Comparison of ENCODE assay signal across 4 cellular contexts in the genomic region with DNA sequence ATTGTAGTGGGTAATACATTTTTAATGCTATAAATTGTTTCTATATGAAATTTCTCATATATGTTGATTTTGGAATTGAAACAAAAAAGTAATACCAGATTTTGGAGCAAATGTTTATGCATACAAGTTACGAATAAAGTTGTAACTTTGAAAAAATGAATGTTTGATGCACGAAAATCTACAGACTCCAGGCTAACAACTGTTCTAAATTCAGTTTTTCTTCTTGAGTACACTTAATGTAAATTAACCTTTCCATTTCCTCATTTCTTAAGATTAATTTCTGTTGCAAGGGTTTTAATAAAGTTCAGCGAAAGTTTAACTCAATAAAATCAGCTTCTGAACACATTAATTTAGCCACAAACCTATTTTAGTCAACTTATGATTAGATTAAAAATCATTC.
TF ChIP-seq lines count a peak whose summit lies in the region.

No MANE protein-coding gene starts in this region.

TF ChIP-seq in SK-N-SH treated with all-trans-retinoic acid at 6 μM for 48 hours, 23 proteins besides CTCF, POLR2A, EP300 and RAD21 (continues in another document):
- TF ChIP-seq ZNF8 (CRISPR knock-in tag; IDR thresholded peaks at IDR 0.05) = peak; percentile 49; the same call in 1 of the 2 replicates
- no peak for TF ChIP-seq OSR1 (CRISPR knock-in tag; IDR thresholded peaks at IDR 0.05)
- TF ChIP-seq ZFP3 (CRISPR knock-in tag; IDR thresholded peaks at IDR 0.05) = peak; percentile 60; the same call in 1 of the 2 replicates
- no peak for TF ChIP-seq ARNTL (CRISPR knock-in tag; IDR thresholded peaks at IDR 0.05; ENCODE audit: borderline replicate concordance, low read depth)
- 0 out of 2 replicates have a peak, but pooled peaks have one; percentile 61 for TF ChIP-seq ESRRG (CRISPR knock-in tag; IDR thresholded peaks at IDR 0.05)
- TF ChIP-seq, protein P1, sequence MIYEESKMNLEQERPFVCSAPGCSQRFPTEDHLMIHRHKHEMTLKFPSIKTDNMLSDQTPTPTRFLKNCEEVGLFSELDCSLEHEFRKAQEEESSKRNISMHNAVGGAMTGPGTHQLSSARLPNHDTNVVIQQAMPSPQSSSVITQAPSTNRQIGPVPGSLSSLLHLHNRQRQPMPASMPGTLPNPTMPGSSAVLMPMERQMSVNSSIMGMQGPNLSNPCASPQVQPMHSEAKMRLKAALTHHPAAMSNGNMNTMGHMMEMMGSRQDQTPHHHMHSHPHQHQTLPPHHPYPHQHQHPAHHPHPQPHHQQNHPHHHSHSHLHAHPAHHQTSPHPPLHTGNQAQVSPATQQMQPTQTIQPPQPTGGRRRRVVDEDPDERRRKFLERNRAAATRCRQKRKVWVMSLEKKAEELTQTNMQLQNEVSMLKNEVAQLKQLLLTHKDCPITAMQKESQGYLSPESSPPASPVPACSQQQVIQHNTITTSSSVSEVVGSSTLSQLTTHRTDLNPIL (CRISPR knock-in tag; IDR thresholded peaks at IDR 0.05; ENCODE audit: low read depth) = peak; percentile 75
- TF ChIP-seq, protein P2, sequence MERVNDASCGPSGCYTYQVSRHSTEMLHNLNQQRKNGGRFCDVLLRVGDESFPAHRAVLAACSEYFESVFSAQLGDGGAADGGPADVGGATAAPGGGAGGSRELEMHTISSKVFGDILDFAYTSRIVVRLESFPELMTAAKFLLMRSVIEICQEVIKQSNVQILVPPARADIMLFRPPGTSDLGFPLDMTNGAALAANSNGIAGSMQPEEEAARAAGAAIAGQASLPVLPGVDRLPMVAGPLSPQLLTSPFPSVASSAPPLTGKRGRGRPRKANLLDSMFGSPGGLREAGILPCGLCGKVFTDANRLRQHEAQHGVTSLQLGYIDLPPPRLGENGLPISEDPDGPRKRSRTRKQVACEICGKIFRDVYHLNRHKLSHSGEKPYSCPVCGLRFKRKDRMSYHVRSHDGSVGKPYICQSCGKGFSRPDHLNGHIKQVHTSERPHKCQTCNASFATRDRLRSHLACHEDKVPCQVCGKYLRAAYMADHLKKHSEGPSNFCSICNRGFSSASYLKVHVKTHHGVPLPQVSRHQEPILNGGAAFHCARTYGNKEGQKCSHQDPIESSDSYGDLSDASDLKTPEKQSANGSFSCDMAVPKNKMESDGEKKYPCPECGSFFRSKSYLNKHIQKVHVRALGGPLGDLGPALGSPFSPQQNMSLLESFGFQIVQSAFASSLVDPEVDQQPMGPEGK (CRISPR knock-in tag; IDR thresholded peaks at IDR 0.05; ENCODE audit: borderline replicate concordance) = peak; percentile 97
- TF ChIP-seq PPARA (CRISPR knock-in tag; IDR thresholded peaks at IDR 0.05; ENCODE audit: borderline replicate concordance) = no peak
- peak; percentile 97 for TF ChIP-seq GLIS3 (CRISPR knock-in tag; IDR thresholded peaks at IDR 0.05)

TF ChIP-seq in SK-N-SH, 30 proteins besides CTCF, POLR2A, EP300 and RAD21:
- no peak for TF ChIP-seq RCOR1 (IDR thresholded peaks at IDR 0.05; ENCODE audit: low read length)
- TF ChIP-seq, protein P3, sequence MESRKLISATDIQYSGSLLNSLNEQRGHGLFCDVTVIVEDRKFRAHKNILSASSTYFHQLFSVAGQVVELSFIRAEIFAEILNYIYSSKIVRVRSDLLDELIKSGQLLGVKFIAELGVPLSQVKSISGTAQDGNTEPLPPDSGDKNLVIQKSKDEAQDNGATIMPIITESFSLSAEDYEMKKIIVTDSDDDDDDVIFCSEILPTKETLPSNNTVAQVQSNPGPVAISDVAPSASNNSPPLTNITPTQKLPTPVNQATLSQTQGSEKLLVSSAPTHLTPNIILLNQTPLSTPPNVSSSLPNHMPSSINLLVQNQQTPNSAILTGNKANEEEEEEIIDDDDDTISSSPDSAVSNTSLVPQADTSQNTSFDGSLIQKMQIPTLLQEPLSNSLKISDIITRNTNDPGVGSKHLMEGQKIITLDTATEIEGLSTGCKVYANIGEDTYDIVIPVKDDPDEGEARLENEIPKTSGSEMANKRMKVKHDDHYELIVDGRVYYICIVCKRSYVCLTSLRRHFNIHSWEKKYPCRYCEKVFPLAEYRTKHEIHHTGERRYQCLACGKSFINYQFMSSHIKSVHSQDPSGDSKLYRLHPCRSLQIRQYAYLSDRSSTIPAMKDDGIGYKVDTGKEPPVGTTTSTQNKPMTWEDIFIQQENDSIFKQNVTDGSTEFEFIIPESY (IDR thresholded peaks at IDR 0.05; ENCODE audit: borderline replicate concordance, low read depth) = no peak
- no peak for TF ChIP-seq RFX5 (IDR thresholded peaks at IDR 0.05; ENCODE audit: low read length)
- TF ChIP-seq JUND (IDR thresholded peaks at IDR 0.05) = no peak
- no peak for TF ChIP-seq FOXM1 (IDR thresholded peaks at IDR 0.05; ENCODE audit: low read depth)
- TF ChIP-seq, protein P4, sequence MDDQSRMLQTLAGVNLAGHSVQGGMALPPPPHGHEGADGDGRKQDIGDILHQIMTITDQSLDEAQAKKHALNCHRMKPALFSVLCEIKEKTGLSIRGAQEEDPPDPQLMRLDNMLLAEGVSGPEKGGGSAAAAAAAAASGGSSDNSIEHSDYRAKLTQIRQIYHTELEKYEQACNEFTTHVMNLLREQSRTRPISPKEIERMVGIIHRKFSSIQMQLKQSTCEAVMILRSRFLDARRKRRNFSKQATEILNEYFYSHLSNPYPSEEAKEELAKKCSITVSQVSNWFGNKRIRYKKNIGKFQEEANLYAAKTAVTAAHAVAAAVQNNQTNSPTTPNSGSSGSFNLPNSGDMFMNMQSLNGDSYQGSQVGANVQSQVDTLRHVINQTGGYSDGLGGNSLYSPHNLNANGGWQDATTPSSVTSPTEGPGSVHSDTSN (IDR thresholded peaks at IDR 0.05) = no peak
- TF ChIP-seq TAF1 (IDR thresholded peaks at IDR 0.05; ENCODE audit: borderline replicate concordance, low read depth, low read length) = no peak
- no peak for TF ChIP-seq TEAD4 (IDR thresholded peaks at IDR 0.05; ENCODE audit: borderline replicate concordance, insufficient read depth)
- no peak for TF ChIP-seq GABPA (IDR thresholded peaks at IDR 0.05; ENCODE audit: low read depth)
- TF ChIP-seq SIN3A (IDR thresholded peaks at IDR 0.05; ENCODE audit: borderline replicate concordance, low read depth, low read length) = no peak
- no peak for TF ChIP-seq GATA2 (CRISPR knock-in tag; IDR thresholded peaks at IDR 0.05)

TF ChIP-seq in HEK293, 187 proteins besides CTCF, POLR2A, EP300 and RAD21 (continues in another document):
- TF ChIP-seq, protein P5, sequence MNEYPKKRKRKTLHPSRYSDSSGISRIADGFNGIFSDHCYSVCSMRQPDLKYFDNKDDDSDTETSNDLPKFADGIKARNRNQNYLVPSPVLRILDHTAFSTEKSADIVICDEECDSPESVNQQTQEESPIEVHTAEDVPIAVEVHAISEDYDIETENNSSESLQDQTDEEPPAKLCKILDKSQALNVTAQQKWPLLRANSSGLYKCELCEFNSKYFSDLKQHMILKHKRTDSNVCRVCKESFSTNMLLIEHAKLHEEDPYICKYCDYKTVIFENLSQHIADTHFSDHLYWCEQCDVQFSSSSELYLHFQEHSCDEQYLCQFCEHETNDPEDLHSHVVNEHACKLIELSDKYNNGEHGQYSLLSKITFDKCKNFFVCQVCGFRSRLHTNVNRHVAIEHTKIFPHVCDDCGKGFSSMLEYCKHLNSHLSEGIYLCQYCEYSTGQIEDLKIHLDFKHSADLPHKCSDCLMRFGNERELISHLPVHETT (tag by site-specific recombination; IDR thresholded peaks at IDR 0.05) = no peak
- TF ChIP-seq, protein P6, sequence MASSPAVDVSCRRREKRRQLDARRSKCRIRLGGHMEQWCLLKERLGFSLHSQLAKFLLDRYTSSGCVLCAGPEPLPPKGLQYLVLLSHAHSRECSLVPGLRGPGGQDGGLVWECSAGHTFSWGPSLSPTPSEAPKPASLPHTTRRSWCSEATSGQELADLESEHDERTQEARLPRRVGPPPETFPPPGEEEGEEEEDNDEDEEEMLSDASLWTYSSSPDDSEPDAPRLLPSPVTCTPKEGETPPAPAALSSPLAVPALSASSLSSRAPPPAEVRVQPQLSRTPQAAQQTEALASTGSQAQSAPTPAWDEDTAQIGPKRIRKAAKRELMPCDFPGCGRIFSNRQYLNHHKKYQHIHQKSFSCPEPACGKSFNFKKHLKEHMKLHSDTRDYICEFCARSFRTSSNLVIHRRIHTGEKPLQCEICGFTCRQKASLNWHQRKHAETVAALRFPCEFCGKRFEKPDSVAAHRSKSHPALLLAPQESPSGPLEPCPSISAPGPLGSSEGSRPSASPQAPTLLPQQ (tag by site-specific recombination; IDR thresholded peaks at IDR 0.05) = no peak
- TF ChIP-seq, protein P7, sequence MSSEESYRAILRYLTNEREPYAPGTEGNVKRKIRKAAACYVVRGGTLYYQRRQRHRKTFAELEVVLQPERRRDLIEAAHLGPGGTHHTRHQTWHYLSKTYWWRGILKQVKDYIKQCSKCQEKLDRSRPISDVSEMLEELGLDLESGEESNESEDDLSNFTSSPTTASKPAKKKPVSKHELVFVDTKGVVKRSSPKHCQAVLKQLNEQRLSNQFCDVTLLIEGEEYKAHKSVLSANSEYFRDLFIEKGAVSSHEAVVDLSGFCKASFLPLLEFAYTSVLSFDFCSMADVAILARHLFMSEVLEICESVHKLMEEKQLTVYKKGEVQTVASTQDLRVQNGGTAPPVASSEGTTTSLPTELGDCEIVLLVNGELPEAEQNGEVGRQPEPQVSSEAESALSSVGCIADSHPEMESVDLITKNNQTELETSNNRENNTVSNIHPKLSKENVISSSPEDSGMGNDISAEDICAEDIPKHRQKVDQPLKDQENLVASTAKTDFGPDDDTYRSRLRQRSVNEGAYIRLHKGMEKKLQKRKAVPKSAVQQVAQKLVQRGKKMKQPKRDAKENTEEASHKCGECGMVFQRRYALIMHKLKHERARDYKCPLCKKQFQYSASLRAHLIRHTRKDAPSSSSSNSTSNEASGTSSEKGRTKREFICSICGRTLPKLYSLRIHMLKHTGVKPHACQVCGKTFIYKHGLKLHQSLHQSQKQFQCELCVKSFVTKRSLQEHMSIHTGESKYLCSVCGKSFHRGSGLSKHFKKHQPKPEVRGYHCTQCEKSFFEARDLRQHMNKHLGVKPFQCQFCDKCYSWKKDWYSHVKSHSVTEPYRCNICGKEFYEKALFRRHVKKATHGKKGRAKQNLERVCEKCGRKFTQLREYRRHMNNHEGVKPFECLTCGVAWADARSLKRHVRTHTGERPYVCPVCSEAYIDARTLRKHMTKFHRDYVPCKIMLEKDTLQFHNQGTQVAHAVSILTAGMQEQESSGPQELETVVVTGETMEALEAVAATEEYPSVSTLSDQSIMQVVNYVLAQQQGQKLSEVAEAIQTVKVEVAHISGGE (tag by site-specific recombination; conservative IDR thresholded peaks at IDR 0.05; ENCODE audit: low read depth) = no peak
- TF ChIP-seq BCL11B (tag by site-specific recombination; IDR thresholded peaks at IDR 0.05; ENCODE audit: low read depth) = no peak
- no peak for TF ChIP-seq ZNF544 (tag by site-specific recombination; IDR thresholded peaks at IDR 0.05)

TF ChIP-seq in K562, 482 proteins besides CTCF, POLR2A, EP300 and RAD21 (continues in another document):
- TF ChIP-seq, protein P8, sequence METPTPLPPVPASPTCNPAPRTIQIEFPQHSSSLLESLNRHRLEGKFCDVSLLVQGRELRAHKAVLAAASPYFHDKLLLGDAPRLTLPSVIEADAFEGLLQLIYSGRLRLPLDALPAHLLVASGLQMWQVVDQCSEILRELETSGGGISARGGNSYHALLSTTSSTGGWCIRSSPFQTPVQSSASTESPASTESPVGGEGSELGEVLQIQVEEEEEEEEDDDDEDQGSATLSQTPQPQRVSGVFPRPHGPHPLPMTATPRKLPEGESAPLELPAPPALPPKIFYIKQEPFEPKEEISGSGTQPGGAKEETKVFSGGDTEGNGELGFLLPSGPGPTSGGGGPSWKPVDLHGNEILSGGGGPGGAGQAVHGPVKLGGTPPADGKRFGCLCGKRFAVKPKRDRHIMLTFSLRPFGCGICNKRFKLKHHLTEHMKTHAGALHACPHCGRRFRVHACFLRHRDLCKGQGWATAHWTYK (CRISPR knock-in tag; IDR thresholded peaks at IDR 0.05) = no peak
- TF ChIP-seq, protein P9, sequence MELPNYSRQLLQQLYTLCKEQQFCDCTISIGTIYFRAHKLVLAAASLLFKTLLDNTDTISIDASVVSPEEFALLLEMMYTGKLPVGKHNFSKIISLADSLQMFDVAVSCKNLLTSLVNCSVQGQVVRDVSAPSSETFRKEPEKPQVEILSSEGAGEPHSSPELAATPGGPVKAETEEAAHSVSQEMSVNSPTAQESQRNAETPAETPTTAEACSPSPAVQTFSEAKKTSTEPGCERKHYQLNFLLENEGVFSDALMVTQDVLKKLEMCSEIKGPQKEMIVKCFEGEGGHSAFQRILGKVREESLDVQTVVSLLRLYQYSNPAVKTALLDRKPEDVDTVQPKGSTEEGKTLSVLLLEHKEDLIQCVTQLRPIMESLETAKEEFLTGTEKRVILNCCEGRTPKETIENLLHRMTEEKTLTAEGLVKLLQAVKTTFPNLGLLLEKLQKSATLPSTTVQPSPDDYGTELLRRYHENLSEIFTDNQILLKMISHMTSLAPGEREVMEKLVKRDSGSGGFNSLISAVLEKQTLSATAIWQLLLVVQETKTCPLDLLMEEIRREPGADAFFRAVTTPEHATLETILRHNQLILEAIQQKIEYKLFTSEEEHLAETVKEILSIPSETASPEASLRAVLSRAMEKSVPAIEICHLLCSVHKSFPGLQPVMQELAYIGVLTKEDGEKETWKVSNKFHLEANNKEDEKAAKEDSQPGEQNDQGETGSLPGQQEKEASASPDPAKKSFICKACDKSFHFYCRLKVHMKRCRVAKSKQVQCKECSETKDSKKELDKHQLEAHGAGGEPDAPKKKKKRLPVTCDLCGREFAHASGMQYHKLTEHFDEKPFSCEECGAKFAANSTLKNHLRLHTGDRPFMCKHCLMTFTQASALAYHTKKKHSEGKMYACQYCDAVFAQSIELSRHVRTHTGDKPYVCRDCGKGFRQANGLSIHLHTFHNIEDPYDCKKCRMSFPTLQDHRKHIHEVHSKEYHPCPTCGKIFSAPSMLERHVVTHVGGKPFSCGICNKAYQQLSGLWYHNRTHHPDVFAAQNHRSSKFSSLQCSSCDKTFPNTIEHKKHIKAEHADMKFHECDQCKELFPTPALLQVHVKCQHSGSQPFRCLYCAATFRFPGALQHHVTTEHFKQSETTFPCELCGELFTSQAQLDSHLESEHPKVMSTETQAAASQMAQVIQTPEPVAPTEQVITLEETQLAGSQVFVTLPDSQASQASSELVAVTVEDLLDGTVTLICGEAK (IDR thresholded peaks at IDR 0.05) = peak; percentile 87
- TF ChIP-seq, protein P9 (CRISPR knock-in tag; IDR thresholded peaks at IDR 0.05) = peak; percentile 90
